In the genomic region with DNA sequence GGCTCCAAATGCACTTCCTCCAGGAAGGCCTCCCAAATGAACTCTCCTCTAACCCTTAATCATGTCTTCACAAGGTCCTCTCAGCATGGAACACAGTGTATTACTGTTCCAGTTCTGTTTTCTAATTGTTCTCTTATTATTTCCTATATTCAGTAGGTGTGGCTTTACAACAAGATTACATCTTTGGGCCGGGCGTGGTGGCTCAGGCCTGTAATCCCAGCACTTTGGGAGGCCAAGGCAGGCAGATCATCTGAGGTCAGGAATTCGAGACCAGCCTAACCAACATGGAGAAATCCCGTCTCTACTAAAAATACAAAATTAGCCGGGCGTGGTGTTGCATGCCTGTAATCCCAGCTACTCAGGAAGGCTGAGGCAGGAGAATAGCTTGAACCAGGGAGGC, we compare ENCODE assay signal across 7 cellular contexts. TPM values are rescaled to one million over a fixed set of nuclear protein-coding genes. Genes with fewer than 3 reads are reported as not detected.
DNase-seq lines count a peak whose midpoint lies in the region; ATAC-seq and TF ChIP-seq lines count a peak whose summit lies in the region.
"Not testable (repeated sequence)": the region's sequence is repeated elsewhere in the genome, so short reads cannot be mapped to it uniquely, and the experiment has no call there.

No MANE protein-coding gene starts in this region.

- not testable (repeated sequence) for H4K8ac ChIP-seq in trophoblast cell (ENCODE audit: low read depth, low read length)

- H3K79me2 ChIP-seq in trophoblast cell (ENCODE audit: control insufficient read depth, insufficient read depth, low read length, poor library complexity), result not testable (repeated sequence)

- H2AK5ac ChIP-seq in trophoblast cell (ENCODE audit: low read length), result not testable (repeated sequence)

- H2BK5ac ChIP-seq in trophoblast cell (ENCODE audit: low read depth, low read length, poor library complexity), result not testable (repeated sequence)

- not testable (repeated sequence) for H3K14ac ChIP-seq in trophoblast cell (ENCODE audit: low read length)

- intact Hi-C loops in esophagus muscularis mucosa (cut with DNase I), result not testable (repeated sequence)
- intact Hi-C loops in naive thymus-derived CD4-positive, alpha-beta T cell (cut with micrococcal nuclease), result loop anchor here (5.0 to 10.0 kb wide), 3 partner anchors 46 to 479 kb away; a partner anchor contains a TSS

- ATAC-seq in T-helper 17 cell; naive thymus-derived CD4-positive, alpha-beta T cell; stimulated activated memory B cell treated with anti-CD40 and anti-IgM and Interleukin-4, amounts not matched to agents 10 μg/mL and 1 μg/mL and 100 μg/mL, for 72 hours: not testable (repeated sequence)

- peaks cover 0 to 10% of the 10 kb centered on the region in 2 donors for H3K27me3 Mint-ChIP-seq in CD8-positive, alpha-beta memory T cell
- not testable (repeated sequence) for H3K27me3 Mint-ChIP-seq in T-helper 17 cell; activated naive CD8-positive, alpha-beta T cell; naive thymus-derived CD4-positive, alpha-beta T cell; stimulated activated memory B cell treated with anti-CD40 and anti-IgM and Interleukin-4, amounts not matched to agents 10 μg/mL and 1 μg/mL and 100 μg/mL, for 72 hours

- H4K91ac ChIP-seq in trophoblast cell (ENCODE audit: low read depth, low read length), result not testable (repeated sequence)

- not testable (repeated sequence) for H3K18ac ChIP-seq in trophoblast cell (ENCODE audit: low read length)

- TF ChIP-seq EP300 in esophagus muscularis mucosa (IDR thresholded peaks at IDR 0.05), result not testable (repeated sequence)

- H3K4me1 ChIP-seq in CD8-positive, alpha-beta memory T cell (ENCODE audit: insufficient read depth, low read length), result peaks cover 52% of the 10 kb centered on the region
- H3K4me1 ChIP-seq in esophagus muscularis mucosa, result peaks cover 53 to 86% (median 84%) of the 10 kb centered on the region in 4 donors
- H3K4me1 ChIP-seq in naive thymus-derived CD4-positive, alpha-beta T cell (ENCODE audit: control insufficient read depth in 2 of 2, insufficient read depth in 2 of 2, low read length in 2 of 2), result peaks cover 26 to 36% of the 10 kb centered on the region in 2 donors
- not testable (repeated sequence) for H3K4me1 ChIP-seq in trophoblast cell (ENCODE audit: control insufficient read depth in 1 of 2, insufficient read depth in 2 of 2, low read length in 2 of 2)

- CTCF ChIA-PET in CD8-positive, alpha-beta memory T cell (lab: Charles Lee), result interaction anchor here (0.7 kb wide), 1 partner anchor 26 kb away, joined by 3 read pairs; no protein-coding TSS in a partner anchor
- CTCF ChIA-PET in naive thymus-derived CD4-positive, alpha-beta T cell (lab: Charles Lee), result not testable (repeated sequence)

- not testable (repeated sequence) for DNase-seq in CD8-positive, alpha-beta memory T cell; T-helper 17 cell; esophagus muscularis mucosa (ENCODE audit: extremely low spot score); naive thymus-derived CD4-positive, alpha-beta T cell
- DNase-seq in trophoblast cell, result peak; percentile 33 to 61

- not testable (repeated sequence) for H4K12ac ChIP-seq in trophoblast cell (ENCODE audit: low read depth, low read length)

- not testable (repeated sequence) for H3K9ac ChIP-seq in trophoblast cell (ENCODE audit: low read length)

- WGBS in esophagus muscularis mucosa, result 87% methylated on average over 6 of the region's 6 CpGs
- no CpG with 5 or more reads among the region's 6 CpGs for WGBS in trophoblast cell (ENCODE audit: extremely low coverage, insufficient coverage, insufficient read length)

- not testable (repeated sequence) for H2BK120ac ChIP-seq in trophoblast cell (ENCODE audit: insufficient read depth, low read length, poor library complexity)

- H3K23ac ChIP-seq in trophoblast cell (ENCODE audit: low read length), result not testable (repeated sequence)

- not testable (repeated sequence) for TF ChIP-seq POLR2A in esophagus muscularis mucosa (IDR thresholded peaks at IDR 0.05; ENCODE audit: low read depth)

- H3K4me2 ChIP-seq in trophoblast cell (ENCODE audit: low read length), result not testable (repeated sequence)

- POLR2A ChIA-PET in CD8-positive, alpha-beta memory T cell (lab: Charles Lee), result not testable (repeated sequence)
- POLR2A ChIA-PET in naive thymus-derived CD4-positive, alpha-beta T cell (lab: Charles Lee), result interaction anchor here (1.0 kb wide), 1 partner anchor 28 kb away, joined by 4 read pairs; no protein-coding TSS in a partner anchor

- H2AFZ ChIP-seq in trophoblast cell (ENCODE audit: insufficient read depth, low read length, poor library complexity), result not testable (repeated sequence)

- H3K4me1 Mint-ChIP-seq in CD8-positive, alpha-beta memory T cell, result peaks cover 64 to 80% (median 76%) of the 10 kb centered on the region in 3 donors
- H3K4me1 Mint-ChIP-seq in T-helper 17 cell, result peaks cover 47% of the 10 kb centered on the region
- H3K4me1 Mint-ChIP-seq in activated naive CD8-positive, alpha-beta T cell (ENCODE audit: low read depth), result peaks cover 73% of the 10 kb centered on the region
- H3K4me1 Mint-ChIP-seq in naive thymus-derived CD4-positive, alpha-beta T cell, result peaks cover 44 to 84% (median 75%) of the 10 kb centered on the region in 7 donors
- H3K4me1 Mint-ChIP-seq in stimulated activated memory B cell treated with anti-CD40 and anti-IgM and Interleukin-4, amounts not matched to agents 10 μg/mL and 1 μg/mL and 100 μg/mL, for 72 hours, result peaks cover 47% of the 10 kb centered on the region

- TF ChIP-seq CTCF in esophagus muscularis mucosa (IDR thresholded peaks at IDR 0.05), result not testable (repeated sequence)

- H3K27me3 ChIP-seq in CD8-positive, alpha-beta memory T cell (ENCODE audit: insufficient read depth, low read length, poor library complexity, severe bottlenecking); esophagus muscularis mucosa; naive thymus-derived CD4-positive, alpha-beta T cell (ENCODE audit: control insufficient read depth in 2 of 2, insufficient read depth in 2 of 2, low read length in 2 of 2); trophoblast cell (ENCODE audit: insufficient read depth, low read length): not testable (repeated sequence)

- H3K4me3 Mint-ChIP-seq in CD8-positive, alpha-beta memory T cell, result peak overlapping the region in 1 of 7 donors; percentile 48
- not testable (repeated sequence) for H3K4me3 Mint-ChIP-seq in T-helper 17 cell; stimulated activated memory B cell treated with anti-CD40 and anti-IgM and Interleukin-4, amounts not matched to agents 10 μg/mL and 1 μg/mL and 100 μg/mL, for 72 hours
- H3K4me3 Mint-ChIP-seq in activated naive CD8-positive, alpha-beta T cell, result peak overlapping the region; percentile 51
- peak overlapping the region in 8 of 10 donors; percentile 12 to 94 (median 46) for H3K4me3 Mint-ChIP-seq in naive thymus-derived CD4-positive, alpha-beta T cell

- peaks cover 0 to 51% (median 5%) of the 10 kb centered on the region in 3 donors for H3K36me3 Mint-ChIP-seq in CD8-positive, alpha-beta memory T cell
- H3K36me3 Mint-ChIP-seq in T-helper 17 cell (ENCODE audit: low read depth); stimulated activated memory B cell treated with anti-CD40 and anti-IgM and Interleukin-4, amounts not matched to agents 10 μg/mL and 1 μg/mL and 100 μg/mL, for 72 hours: not testable (repeated sequence)
- peaks cover 12% of the 10 kb centered on the region for H3K36me3 Mint-ChIP-seq in activated naive CD8-positive, alpha-beta T cell
- H3K36me3 Mint-ChIP-seq in naive thymus-derived CD4-positive, alpha-beta T cell, result peaks cover 0 to 18% (median 14%) of the 10 kb centered on the region in 5 donors

- not testable (repeated sequence) for H3K9me3 ChIP-seq in CD8-positive, alpha-beta memory T cell (ENCODE audit: low read length); T-helper 17 cell (ENCODE audit: control insufficient read depth, low read length, poor library complexity, severe bottlenecking); esophagus muscularis mucosa; naive thymus-derived CD4-positive, alpha-beta T cell (ENCODE audit: control insufficient read depth in 2 of 3, low read length in 3 of 3); trophoblast cell (ENCODE audit: insufficient read depth, low read depth, low read length)

- H3K9me3 Mint-ChIP-seq in CD8-positive, alpha-beta memory T cell; activated naive CD8-positive, alpha-beta T cell (ENCODE audit: low read depth); stimulated activated memory B cell treated with anti-CD40 and anti-IgM and Interleukin-4, amounts not matched to agents 10 μg/mL and 1 μg/mL and 100 μg/mL, for 72 hours: not testable (repeated sequence)
- H3K9me3 Mint-ChIP-seq in naive thymus-derived CD4-positive, alpha-beta T cell, result peaks cover 0 to 12% (median 0%) of the 10 kb centered on the region in 11 donors

- not testable (repeated sequence) for H3K27ac ChIP-seq in CD8-positive, alpha-beta memory T cell (ENCODE audit: low read depth, low read length); trophoblast cell (ENCODE audit: low read depth, low read length)
- H3K27ac ChIP-seq in esophagus muscularis mucosa (replicated peaks in 1 of 4), result peak overlapping the region; percentile 48 to 99 (median 96)
- H3K27ac ChIP-seq in naive thymus-derived CD4-positive, alpha-beta T cell (ENCODE audit: low read depth, low read length), result peak overlapping the region; percentile 19

- H3K4ac ChIP-seq in trophoblast cell (ENCODE audit: low read depth, low read length), result not testable (repeated sequence)

- H3K4me3 ChIP-seq in CD8-positive, alpha-beta memory T cell (ENCODE audit: low read length); esophagus muscularis mucosa; naive thymus-derived CD4-positive, alpha-beta T cell (ENCODE audit: low read length); trophoblast cell (ENCODE audit: low read depth, low read length): not testable (repeated sequence)

- H2BK12ac ChIP-seq in trophoblast cell (ENCODE audit: low read length), result not testable (repeated sequence)

- H3K36me3 ChIP-seq in CD8-positive, alpha-beta memory T cell (ENCODE audit: insufficient read depth, low read length); esophagus muscularis mucosa; naive thymus-derived CD4-positive, alpha-beta T cell (ENCODE audit: control insufficient read depth in 2 of 3, insufficient read depth in 3 of 3, low read length in 3 of 3); trophoblast cell (ENCODE audit: control insufficient read depth in 1 of 2, insufficient read depth in 2 of 2, low read length in 2 of 2): not testable (repeated sequence)

- H3K27ac Mint-ChIP-seq in CD8-positive, alpha-beta memory T cell, result peak overlapping the region in 7 of 8 donors; percentile 28 to 98 (median 76)
- peak overlapping the region; percentile 96 for H3K27ac Mint-ChIP-seq in T-helper 17 cell
- peak overlapping the region; percentile 68 for H3K27ac Mint-ChIP-seq in activated naive CD8-positive, alpha-beta T cell
- peak overlapping the region; percentile 18 to 99 (median 89) for H3K27ac Mint-ChIP-seq in naive thymus-derived CD4-positive, alpha-beta T cell
- peak overlapping the region; percentile 30 for H3K27ac Mint-ChIP-seq in stimulated activated memory B cell treated with anti-CD40 and anti-IgM and Interleukin-4, amounts not matched to agents 10 μg/mL and 1 μg/mL and 100 μg/mL, for 72 hours

- H3K79me1 ChIP-seq in trophoblast cell (ENCODE audit: low read length), result not testable (repeated sequence)

RNA-seq across cellular contexts. Expression of a gene that starts 4.2 kb away (rescaled TPM):
- total RNA-seq in CD8-positive, alpha-beta memory T cell, result 10 to 100 TPM; 74.8 to 75.1 TPM
- 101 TPM for polyA plus RNA-seq in CD8-positive, alpha-beta memory T cell
- total RNA-seq in T-helper 17 cell (10 to 100 TPM; 46.8 to 52.7 TPM), esophagus muscularis mucosa (100 to 1,000 TPM; 156 to 304 (median 185) TPM)
- 10 to 100 TPM; 59.6 to 94.8 (median 80.9) TPM for total RNA-seq in naive thymus-derived CD4-positive, alpha-beta T cell
- polyA plus RNA-seq in naive thymus-derived CD4-positive, alpha-beta T cell, result 100 to 1,000 TPM; 121 to 151 TPM
- polyA plus RNA-seq in trophoblast cell (2013), result 18.9 and 19.2 TPM in 2 replicates

RNA-seq across cellular contexts. Expression of a gene that starts 34.1 kb away (rescaled TPM):
- total RNA-seq in CD8-positive, alpha-beta memory T cell, result 10 to 100 TPM; 82.8 to 88.9 TPM
- 34.6 TPM for polyA plus RNA-seq in CD8-positive, alpha-beta memory T cell
- total RNA-seq in T-helper 17 cell, result 10 to 100 TPM; 63.8 to 66.8 TPM
- 10 to 100 TPM; 17.0 to 25.3 (median 18.4) TPM for total RNA-seq in esophagus muscularis mucosa
- total RNA-seq in naive thymus-derived CD4-positive, alpha-beta T cell, result 10 to 100 TPM; 42.1 to 83.0 (median 49.0) TPM
- 10 to 100 TPM; 23.4 to 28.5 TPM for polyA plus RNA-seq in naive thymus-derived CD4-positive, alpha-beta T cell
- polyA plus RNA-seq in trophoblast cell (2013), result 94.1 and 98.1 TPM in 2 replicates

Comparison
In these comparisons a context has a peak if more than half of its experiments do, and no peak if none do; other contexts are left out.
1. H3K27ac Mint-ChIP-seq: peak in every context shown above with its lines; median percentile 96 in T-helper 17 cell; 89 in naive thymus-derived CD4-positive, alpha-beta T cell; 76 in CD8-positive, alpha-beta memory T cell; 68 in activated naive CD8-positive, alpha-beta T cell; 30 in stimulated activated memory B cell treated with anti-CD40 and anti-IgM and Interleukin-4, amounts not matched to agents 10 μg/mL and 1 μg/mL and 100 μg/mL, for 72 hours.